In the genomic region with DNA sequence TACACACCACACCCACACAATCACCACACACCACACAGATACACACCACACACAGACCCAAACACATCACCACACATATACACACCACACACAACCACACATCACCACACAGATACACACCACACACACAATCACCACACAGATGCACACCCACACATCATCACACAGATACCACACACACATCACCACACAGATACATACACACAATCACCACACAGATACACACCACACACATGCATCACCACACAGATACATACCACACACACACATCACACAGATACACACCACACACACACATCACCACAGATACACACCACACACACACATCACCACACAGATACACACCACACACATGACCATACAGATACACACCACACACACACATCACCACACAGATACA, we compare ENCODE assay signal across 1 cellular context.
TF ChIP-seq lines count a peak whose summit lies in the region.

No MANE protein-coding gene starts in this region.

TF ChIP-seq in K562, 482 proteins besides CTCF, POLR2A, EP300 and RAD21 (continued from another document):
- TF ChIP-seq, protein P1, sequence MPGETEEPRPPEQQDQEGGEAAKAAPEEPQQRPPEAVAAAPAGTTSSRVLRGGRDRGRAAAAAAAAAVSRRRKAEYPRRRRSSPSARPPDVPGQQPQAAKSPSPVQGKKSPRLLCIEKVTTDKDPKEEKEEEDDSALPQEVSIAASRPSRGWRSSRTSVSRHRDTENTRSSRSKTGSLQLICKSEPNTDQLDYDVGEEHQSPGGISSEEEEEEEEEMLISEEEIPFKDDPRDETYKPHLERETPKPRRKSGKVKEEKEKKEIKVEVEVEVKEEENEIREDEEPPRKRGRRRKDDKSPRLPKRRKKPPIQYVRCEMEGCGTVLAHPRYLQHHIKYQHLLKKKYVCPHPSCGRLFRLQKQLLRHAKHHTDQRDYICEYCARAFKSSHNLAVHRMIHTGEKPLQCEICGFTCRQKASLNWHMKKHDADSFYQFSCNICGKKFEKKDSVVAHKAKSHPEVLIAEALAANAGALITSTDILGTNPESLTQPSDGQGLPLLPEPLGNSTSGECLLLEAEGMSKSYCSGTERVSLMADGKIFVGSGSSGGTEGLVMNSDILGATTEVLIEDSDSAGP (CRISPR knock-in tag; IDR thresholded peaks at IDR 0.05) = peak; percentile 53; the same call in 1 of the 2 replicates
- TF ChIP-seq ZKSCAN1 (IDR thresholded peaks at IDR 0.05; ENCODE audit: low read depth, low read length) = no peak
- TF ChIP-seq HMG20A (CRISPR knock-in tag; conservative IDR thresholded peaks at IDR 0.05) = no peak
- TF ChIP-seq PHF20 (IDR thresholded peaks at IDR 0.05; ENCODE audit: partially characterized antibody) = peak; percentile 55
- 0 out of 2 replicates have a peak, but pooled peaks have one; percentile 43 for TF ChIP-seq OTX1 (CRISPR knock-in tag; IDR thresholded peaks at IDR 0.05)
- 0 out of 2 replicates have a peak, but pooled peaks have one; percentile 70 for TF ChIP-seq ZNF282 (CRISPR knock-in tag; IDR thresholded peaks at IDR 0.05)
- TF ChIP-seq, protein P2, sequence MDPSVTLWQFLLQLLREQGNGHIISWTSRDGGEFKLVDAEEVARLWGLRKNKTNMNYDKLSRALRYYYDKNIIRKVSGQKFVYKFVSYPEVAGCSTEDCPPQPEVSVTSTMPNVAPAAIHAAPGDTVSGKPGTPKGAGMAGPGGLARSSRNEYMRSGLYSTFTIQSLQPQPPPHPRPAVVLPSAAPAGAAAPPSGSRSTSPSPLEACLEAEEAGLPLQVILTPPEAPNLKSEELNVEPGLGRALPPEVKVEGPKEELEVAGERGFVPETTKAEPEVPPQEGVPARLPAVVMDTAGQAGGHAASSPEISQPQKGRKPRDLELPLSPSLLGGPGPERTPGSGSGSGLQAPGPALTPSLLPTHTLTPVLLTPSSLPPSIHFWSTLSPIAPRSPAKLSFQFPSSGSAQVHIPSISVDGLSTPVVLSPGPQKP (CRISPR knock-in tag; IDR thresholded peaks at IDR 0.05) = no peak
- TF ChIP-seq RBM34 (IDR thresholded peaks at IDR 0.05; ENCODE audit: borderline replicate concordance, insufficient read depth, low read length) = no peak
- TF ChIP-seq ATF2 (CRISPR knock-in tag; IDR thresholded peaks at IDR 0.05) = 0 out of 2 replicates have a peak, but pooled peaks have one; percentile 50
